17 cellular contexts compared by ENCODE assay signal in genomic region chr1:184650177-184650866, GRCh38.
DNase-seq lines count a peak whose midpoint lies in the region; ATAC-seq and TF ChIP-seq lines count a peak whose summit lies in the region.
"Had no signal": no experiment of that assay in that cellular context is flagged by ENCODE, and none has a peak within 500 bp of the region (broad histone marks: within the 10 kb centered on the region; RNA-seq: fewer than 3 reads in every experiment).

No MANE protein-coding gene starts in this region.

- peak overlapping the region; percentile 47; the same call in 1 of the 2 replicates for H3K9ac ChIP-seq in MM.1S (ENCODE audit: low read length)
- H3K9ac ChIP-seq: SK-N-SH had no signal

- H3K9me2 ChIP-seq in MM.1S (replicated peaks; ENCODE audit: insufficient read depth, low read length) = no peaks in the 10 kb centered on the region
- H3K9me2 ChIP-seq: SK-N-SH had no signal

- H3K9me3 ChIP-seq in MM.1S (replicated peaks; ENCODE audit: insufficient read depth, low read length) (no peaks in the 10 kb centered on the region), gastrocnemius medialis (no peaks in the 10 kb centered on the region), breast epithelium (peaks cover 4 to 6% of the 10 kb centered on the region in 2 donors)
- H3K9me3 ChIP-seq: SK-N-SH had no signal

- H3K79me2 ChIP-seq in MM.1S (ENCODE audit: low read length) = no peaks in the 10 kb centered on the region

- TF ChIP-seq CTCF in MM.1S (IDR thresholded peaks at IDR 0.05; ENCODE audit: low read length) (no peak), gastrocnemius medialis (IDR thresholded peaks at IDR 0.05 in 4 of 5, conservative IDR thresholded peaks at IDR 0.05 in 1 of 5) (no peak), breast epithelium (IDR thresholded peaks at IDR 0.05) (no peak)

- H2AFZ ChIP-seq in MM.1S (ENCODE audit: low read length) = peak overlapping the region; percentile 68
- H2AFZ ChIP-seq: GM23338 had no signal

- peak; percentile 10 for DNase-seq in NCI-H510A treated with DMSO at 0.1 percent for 48 hours (lab: John Stamatoyannopoulos, UW)
- DNase-seq in NCI-H510A (lab: John Stamatoyannopoulos, UW) = no peak
- DNase-seq in MM.1S = no peak
- DNase-seq in kidney tubule cell (ENCODE audit: low spot score) = peak; percentile 9
- no peak for DNase-seq in gastrocnemius medialis
- DNase-seq in breast epithelium (ENCODE audit: low spot score in 2 of 2) = no peak
- DNase-seq: Calu3, DMS79 treated with DMSO at 0.1 percent for 48 hours, NCI-H1092 treated with DMSO at 0.1 percent for 48 hours, NCI-H1694 treated with DMSO at 0.1 percent for 48 hours, NCI-H82, SK-N-SH had no signal

- ATAC-seq in gastrocnemius medialis (no peak), GM21825 (IDR thresholded peaks at IDR 0.05; ENCODE audit: unreplicated experiment) (no peak), GM21529 (IDR thresholded peaks at IDR 0.05; ENCODE audit: unreplicated experiment) (no peak)
- ATAC-seq: GM23338 had no signal

- H3K4me3 ChIP-seq in MM.1S (ENCODE audit: low read length) = no peak overlapping the region
- no peak overlapping the region for H3K4me3 ChIP-seq in gastrocnemius medialis
- no peak overlapping the region for H3K4me3 ChIP-seq in breast epithelium
- H3K4me3 ChIP-seq: GM23338 had no signal

- H3K4me1 ChIP-seq in MM.1S (ENCODE audit: low read length) = peaks cover 38% of the 10 kb centered on the region
- H3K4me1 ChIP-seq in gastrocnemius medialis = peaks cover 21% of the 10 kb centered on the region in 2 donors
- no peaks in the 10 kb centered on the region for H3K4me1 ChIP-seq in breast epithelium

- no peaks in the 10 kb centered on the region for H3K27me3 ChIP-seq in MM.1S (replicated peaks; ENCODE audit: insufficient read depth, low read length)
- H3K27me3 ChIP-seq in gastrocnemius medialis = no peaks in the 10 kb centered on the region
- no peaks in the 10 kb centered on the region for H3K27me3 ChIP-seq in breast epithelium

- no peaks in the 10 kb centered on the region for H4K20me1 ChIP-seq in MM.1S (ENCODE audit: insufficient read depth, low read length)

- TF ChIP-seq POLR2A in gastrocnemius medialis (IDR thresholded peaks at IDR 0.05) (no peak), breast epithelium (IDR thresholded peaks at IDR 0.05) (no peak)

- peak overlapping the region; percentile 85 for H3K27ac ChIP-seq in MM.1S (ENCODE audit: low read length)
- H3K27ac ChIP-seq in gastrocnemius medialis = peak overlapping the region; percentile 72 to 83 (median 74)
- H3K27ac ChIP-seq in breast epithelium = no peak overlapping the region
- H3K27ac ChIP-seq: C4-2B, RWPE1 had no signal

- H3K4me2 ChIP-seq in MM.1S (ENCODE audit: low read depth, low read length) = peak overlapping the region; percentile 86; the same call in 1 of the 2 replicates
- H3K4me2 ChIP-seq: GM23338 had no signal

- H3K36me3 ChIP-seq in MM.1S (replicated peaks; ENCODE audit: insufficient read depth, low read length) (no peaks in the 10 kb centered on the region), gastrocnemius medialis (no peaks in the 10 kb centered on the region), breast epithelium (no peaks in the 10 kb centered on the region)

- in situ Hi-C loops in gastrocnemius medialis (cut with MboI; ENCODE audit: low sequenced_read_pairs in 4 of 4) = loop anchor here in 1 of 4 donors (25.0 kb wide), 2 partner anchors 163 to 263 kb away; partner anchors contain the start of gene C1orf21

- peaks cover 23% of the 10 kb centered on the region for H3F3A ChIP-seq in MM.1S (ENCODE audit: insufficient read depth, low read length)

- intact Hi-C loops in gastrocnemius medialis (cut with DNase I; ENCODE audit: low total_unique reads) = no loop called here
- intact Hi-C loops in breast epithelium (cut with DNase I; ENCODE audit: low total_unique reads) = no loop called here

Comparison
In these comparisons a context has a peak if more than half of its experiments do, and no peak if none do; other contexts are left out.
1. DNase-seq: peak in NCI-H510A treated with DMSO at 0.1 percent for 48 hours (single experiment) and kidney tubule cell (single experiment); none in NCI-H510A (single experiment), MM.1S (single experiment), gastrocnemius medialis (0 of 2) and breast epithelium (0 of 2).
2. H3K27ac ChIP-seq: peak in MM.1S (single experiment) and gastrocnemius medialis (4 of 4); none in breast epithelium (0 of 2).